Comparison of ENCODE assay signal across 2 cellular contexts in genomic region chr14:50520947-50521815, GRCh38.
TF ChIP-seq lines count a peak whose summit lies in the region.

No MANE protein-coding gene starts in this region.

TF ChIP-seq in PFSK-1, 5 proteins besides CTCF, POLR2A, EP300 and RAD21 (continued from another document):
- peak; percentile 33; the same call in 1 of the 2 replicates for TF ChIP-seq SIN3A (IDR thresholded peaks at IDR 0.05; ENCODE audit: borderline replicate concordance, insufficient read depth, low read length)

TF ChIP-seq in K562, 482 proteins besides CTCF, POLR2A, EP300 and RAD21 (continued from another document):
- 0 out of 2 replicates have a peak, but pooled peaks have one; percentile 9 for TF ChIP-seq ARID1B (IDR thresholded peaks at IDR 0.05)
- TF ChIP-seq E2F5 (CRISPR knock-in tag; IDR thresholded peaks at IDR 0.05), result no peak
- TF ChIP-seq FOSL1 (tag; conservative IDR thresholded peaks at IDR 0.05), result peak; percentile 72
- TF ChIP-seq CHD7 (IDR thresholded peaks at IDR 0.05; ENCODE audit: low read depth, low read length), result no peak
- TF ChIP-seq ATF3 (IDR thresholded peaks at IDR 0.05), result peak; percentile 55; the same call in 1 of the 2 replicates
- TF ChIP-seq ATF3 (CRISPR knock-in tag; conservative IDR thresholded peaks at IDR 0.05), result no peak
- TF ChIP-seq JUN (IDR thresholded peaks at IDR 0.05; ENCODE audit: borderline replicate concordance, low read depth, low read length), result peak; percentile 46; the same call in 1 of the 2 replicates
- no peak for TF ChIP-seq JUN (CRISPR knock-in tag; IDR thresholded peaks at IDR 0.05; ENCODE audit: borderline replicate concordance)
- peak; percentile 17 for TF ChIP-seq FOS (IDR thresholded peaks at IDR 0.05; ENCODE audit: extremely low read depth, insufficient read length)
- peak; percentile 56; the same call in 1 of the 2 replicates for TF ChIP-seq JUND (IDR thresholded peaks at IDR 0.05; ENCODE audit: borderline replicate concordance, low read depth, low read length)
- TF ChIP-seq JUND (tag; IDR thresholded peaks at IDR 0.05; ENCODE audit: borderline replicate concordance, low read depth, low read length), result no peak; the same call in 2 of the 3 replicates
